In the genomic region with DNA sequence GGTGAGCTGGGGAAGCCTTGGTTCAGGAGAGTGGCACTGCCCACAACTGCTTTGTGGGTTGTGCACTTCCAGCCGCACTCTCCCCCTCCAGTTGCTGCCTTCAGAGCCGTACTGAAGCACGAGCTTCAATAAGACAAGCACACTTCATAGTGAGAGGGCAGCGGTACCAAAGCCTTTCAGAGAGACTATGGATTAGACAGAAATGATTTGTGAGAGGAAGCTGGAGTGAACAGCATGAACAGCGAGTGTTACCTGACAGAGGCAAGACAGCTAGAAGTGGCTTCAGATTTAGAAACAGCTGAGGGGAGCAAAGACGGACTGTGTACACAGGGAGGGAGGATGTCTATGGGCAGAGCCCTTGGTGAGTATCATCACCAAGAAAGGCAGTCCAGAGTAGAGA, we compare ENCODE assay signal across 24 cellular contexts. TPM values are rescaled to one million over a fixed set of nuclear protein-coding genes. Genes with fewer than 3 reads are reported as not detected.
DNase-seq lines count a peak whose midpoint lies in the region; ATAC-seq lines count a peak whose summit lies in the region.
"Had no signal": no experiment of that assay in that cellular context is flagged by ENCODE, and none has a peak within 500 bp of the region (broad histone marks: within the 10 kb centered on the region; RNA-seq: fewer than 3 reads in every experiment).

No MANE protein-coding gene starts in this region.

- intact Hi-C loops in Right ventricle myocardium inferior (cut with DNase I) (loop anchor here (5.0 kb wide), 1 partner anchor 37 kb away; the partner anchor contains the start of gene FBXO40), cardiac septum (cut with DNase I) (no loop called here), Right ventricle myocardium superior (cut with DNase I) (no loop called here)

- no peaks in the 10 kb centered on the region for H3K9me3 Mint-ChIP-seq in memory B cell
- H3K9me3 Mint-ChIP-seq in stimulated activated memory B cell treated with anti-CD40 and anti-IgM and Interleukin-4, amounts not matched to agents 10 μg/mL and 1 μg/mL and 100 μg/mL, for 72 hours, result no peaks in the 10 kb centered on the region
- H3K9me3 Mint-ChIP-seq: activated CD4-positive, alpha-beta memory T cell treated with anti-CD3 and anti-CD28 coated beads, Interleukin-2, amount 10 ng/mL, durations not matched to agents 7 days and 5 days; IgD-negative memory B cell; mesothelial cell of epicardium; nephron progenitor cell had no signal

- H3K4me3 Mint-ChIP-seq in memory B cell, result no peak overlapping the region
- H3K4me3 Mint-ChIP-seq in stimulated activated memory B cell treated with anti-CD40 and anti-IgM and Interleukin-4, amounts not matched to agents 10 μg/mL and 1 μg/mL and 100 μg/mL, for 72 hours, result no peak overlapping the region
- H3K4me3 Mint-ChIP-seq: activated CD4-positive, alpha-beta memory T cell treated with anti-CD3 and anti-CD28 coated beads, Interleukin-2, amount 10 ng/mL, durations not matched to agents 7 days and 5 days; IgD-negative memory B cell; mesothelial cell of epicardium; nephron progenitor cell; WTC11 had no signal

- peak overlapping the region; percentile 90 for H3K27ac Mint-ChIP-seq in memory B cell
- no peak overlapping the region for H3K27ac Mint-ChIP-seq in stimulated activated memory B cell treated with anti-CD40 and anti-IgM and Interleukin-4, amounts not matched to agents 10 μg/mL and 1 μg/mL and 100 μg/mL, for 72 hours
- H3K27ac Mint-ChIP-seq: activated CD4-positive, alpha-beta memory T cell treated with anti-CD3 and anti-CD28 coated beads, Interleukin-2, amount 10 ng/mL, durations not matched to agents 7 days and 5 days; mesothelial cell of epicardium; nephron progenitor cell; WTC11 had no signal

- ATAC-seq in Right ventricle myocardium inferior (peak; percentile 85), Right ventricle myocardium superior (ENCODE audit: poor library complexity) (peak; percentile 80), memory B cell (ENCODE audit: low read depth) (no peak), HG03469 (IDR thresholded peaks at IDR 0.05; ENCODE audit: unreplicated experiment) (no peak)
- peak; percentile 28 for ATAC-seq in stimulated activated memory B cell treated with anti-CD40 and anti-IgM and Interleukin-4, amounts not matched to agents 10 μg/mL and 1 μg/mL and 100 μg/mL, for 72 hours
- ATAC-seq: left lobe of liver, right lobe of liver, WTC11 had no signal

- H3K27me3 Mint-ChIP-seq in memory B cell, result no peaks in the 10 kb centered on the region
- no peaks in the 10 kb centered on the region for H3K27me3 Mint-ChIP-seq in stimulated activated memory B cell treated with anti-CD40 and anti-IgM and Interleukin-4, amounts not matched to agents 10 μg/mL and 1 μg/mL and 100 μg/mL, for 72 hours
- H3K27me3 Mint-ChIP-seq: activated CD4-positive, alpha-beta memory T cell treated with anti-CD3 and anti-CD28 coated beads, Interleukin-2, amount 10 ng/mL, durations not matched to agents 7 days and 5 days; IgD-negative memory B cell had no signal

- DNase-seq in Right ventricle myocardium inferior (ENCODE audit: missing footprints), result no peak
- DNase-seq in cardiac septum (ENCODE audit: low spot score), result no peak
- DNase-seq in Right ventricle myocardium superior, result no peak
- DNase-seq in memory B cell (ENCODE audit: low spot score in 2 of 2), result no peak
- no peak for DNase-seq in NCI-H69 (lab: John Stamatoyannopoulos, UW)
- DNase-seq in NCI-H2107 (lab: John Stamatoyannopoulos, UW), result no peak
- DNase-seq: activated CD4-positive, alpha-beta memory T cell treated with anti-CD3 and anti-CD28 coated beads, Interleukin-2, amount 10 ng/mL, durations not matched to agents 7 days and 5 days; amniotic stem cell; brain microvascular endothelial cell; Caco-2; effector CD4-positive, alpha-beta T cell; NCI-H1694; NCI-H2171 treated with DMSO at 0.1 percent for 48 hours; NCI-H524; nephron progenitor cell; posterior cingulate gyrus; right lobe of liver; stimulated activated CD4-positive, alpha-beta T cell treated with anti-CD3 and anti-CD28 coated beads, Interleukin-2, amount 100 ng/mL, for 48 hours had no signal

- H3K36me3 Mint-ChIP-seq in memory B cell, result peaks cover 45% of the 10 kb centered on the region
- peaks cover 62% of the 10 kb centered on the region for H3K36me3 Mint-ChIP-seq in stimulated activated memory B cell treated with anti-CD40 and anti-IgM and Interleukin-4, amounts not matched to agents 10 μg/mL and 1 μg/mL and 100 μg/mL, for 72 hours
- H3K36me3 Mint-ChIP-seq: mesothelial cell of epicardium, WTC11 had no signal

- H3K4me1 Mint-ChIP-seq in memory B cell, result no peaks in the 10 kb centered on the region
- peaks cover 15% of the 10 kb centered on the region for H3K4me1 Mint-ChIP-seq in stimulated activated memory B cell treated with anti-CD40 and anti-IgM and Interleukin-4, amounts not matched to agents 10 μg/mL and 1 μg/mL and 100 μg/mL, for 72 hours
- H3K4me1 Mint-ChIP-seq: activated CD4-positive, alpha-beta memory T cell treated with anti-CD3 and anti-CD28 coated beads, Interleukin-2, amount 10 ng/mL, durations not matched to agents 7 days and 5 days; mesothelial cell of epicardium had no signal

RNA-seq across cellular contexts. Expression of gene HCLS1, which starts 31.1 kb away (rescaled TPM):
- total RNA-seq in Right ventricle myocardium inferior (13.9 TPM), cardiac septum (9.4 TPM), Right ventricle myocardium superior (9.6 TPM)

RNA-seq across cellular contexts. Expression of gene FBXO40, which starts 36.4 kb away (rescaled TPM):
- total RNA-seq in Right ventricle myocardium inferior, result 182 TPM
- 147 TPM for total RNA-seq in cardiac septum
- total RNA-seq in Right ventricle myocardium superior, result 207 TPM
- total RNA-seq: activated CD4-positive, alpha-beta memory T cell treated with anti-CD3 and anti-CD28 coated beads, Interleukin-2, amount 10 ng/mL, durations not matched to agents 7 days and 5 days; Caco-2; mesothelial cell of epicardium had no signal

Comparison
In these comparisons a context has a peak if more than half of its experiments do, and no peak if none do; other contexts are left out.
1. ATAC-seq: peak in Right ventricle myocardium inferior (single experiment), Right ventricle myocardium superior (single experiment) and stimulated activated memory B cell treated with anti-CD40 and anti-IgM and Interleukin-4, amounts not matched to agents 10 μg/mL and 1 μg/mL and 100 μg/mL, for 72 hours (single experiment); none in memory B cell (single experiment) and HG03469 (single experiment).